Comparison of ENCODE assay signal across 7 cellular contexts in genomic region chr1:46301406-46302090, GRCh38. TPM values are rescaled to one million over a fixed set of nuclear protein-coding genes. Genes with fewer than 3 reads are reported as not detected.
DNase-seq lines count a peak whose midpoint lies in the region; ATAC-seq and TF ChIP-seq lines count a peak whose summit lies in the region.

No MANE protein-coding gene starts in this region.

- no peak for TF ChIP-seq CTCF in LNCaP clone FGC (IDR thresholded peaks at IDR 0.05; ENCODE audit: control insufficient read depth, extremely low read depth, insufficient read depth)

- H3K27me3 Mint-ChIP-seq in activated naive CD8-positive, alpha-beta T cell, result no peaks in the 10 kb centered on the region

- peak overlapping the region; percentile 91 for H3K4me3 ChIP-seq in LNCaP clone FGC (ENCODE audit: low read depth, low read length)

- intact Hi-C loops in left cardiac atrium (cut with DNase I), result loop anchor here in 1 of 2 donors (2.0 kb wide), 1 partner anchor 39 kb away; the partner anchor contains the start of gene NSUN4
- intact Hi-C loops in posterior vena cava (cut with DNase I), result loop anchor here in 1 of 2 donors (5.0 kb wide), 1 partner anchor 41 kb away; the partner anchor contains the start of gene NSUN4

- no peak for DNase-seq in LNCaP clone FGC (ENCODE audit: low read depth)
- DNase-seq in left cardiac atrium, result peak; percentile 59
- peak; percentile 85 for DNase-seq in posterior vena cava (ENCODE audit: low spot score)
- DNase-seq in COLO829 (ENCODE audit: low spot score), result no peak

- ATAC-seq in GM18907 (IDR thresholded peaks at IDR 0.05; ENCODE audit: unreplicated experiment), result peak; percentile 1
- ATAC-seq in left cardiac atrium, result peak; percentile 13 to 17
- ATAC-seq in HG02981 (IDR thresholded peaks at IDR 0.05; ENCODE audit: unreplicated experiment), result no peak

- no peaks in the 10 kb centered on the region for H3K36me3 Mint-ChIP-seq in activated naive CD8-positive, alpha-beta T cell

- H3K4me3 Mint-ChIP-seq in activated naive CD8-positive, alpha-beta T cell, result peak overlapping the region; percentile 99

- peaks cover 27% of the 10 kb centered on the region for H3K4me1 Mint-ChIP-seq in activated naive CD8-positive, alpha-beta T cell (ENCODE audit: low read depth)

- no peaks in the 10 kb centered on the region for H3K9me3 Mint-ChIP-seq in activated naive CD8-positive, alpha-beta T cell (ENCODE audit: low read depth)

- peak overlapping the region; percentile 86 for H3K27ac Mint-ChIP-seq in activated naive CD8-positive, alpha-beta T cell

RNA-seq across cellular contexts. Expression of gene LRRC41, which starts 1.9 kb away (rescaled TPM):
- total RNA-seq in left cardiac atrium (10 to 100 TPM; 34.5 to 46.4 TPM), posterior vena cava (10 to 100 TPM; 40.7 to 45.3 TPM)

RNA-seq across cellular contexts. Expression of gene UQCRH, which starts 1.9 kb away (rescaled TPM):
- total RNA-seq in left cardiac atrium, result 100 to 1,000 TPM; 770 to 822 TPM
- total RNA-seq in posterior vena cava, result 100 to 1,000 TPM; 127 to 149 TPM

RNA-seq across cellular contexts. Expression of gene NSUN4, which starts 39.1 kb away (rescaled TPM):
- total RNA-seq in left cardiac atrium (10 to 100 TPM; 13.4 to 17.4 TPM), posterior vena cava (10 to 100 TPM; 17.3 to 18.9 TPM)

RNA-seq across cellular contexts. Expression of gene RAD54L, which starts 54.0 kb away (rescaled TPM):
- under 1 TPM; 0.71 to 0.77 TPM for total RNA-seq in left cardiac atrium
- under 1 TPM; 0.60 to 0.67 TPM for total RNA-seq in posterior vena cava

Comparison
In these comparisons a context has a peak if more than half of its experiments do, and no peak if none do; other contexts are left out.
1. DNase-seq: peak in left cardiac atrium (single experiment) and posterior vena cava (single experiment); none in LNCaP clone FGC (single experiment) and COLO829 (single experiment).
2. RNA of gene UQCRH, which starts 1.9 kb away (total RNA-seq): 770 to 822 TPM in left cardiac atrium; 127 to 149 TPM in posterior vena cava; every median in the first group is over 4 times any median in the second.